In the genomic region with DNA sequence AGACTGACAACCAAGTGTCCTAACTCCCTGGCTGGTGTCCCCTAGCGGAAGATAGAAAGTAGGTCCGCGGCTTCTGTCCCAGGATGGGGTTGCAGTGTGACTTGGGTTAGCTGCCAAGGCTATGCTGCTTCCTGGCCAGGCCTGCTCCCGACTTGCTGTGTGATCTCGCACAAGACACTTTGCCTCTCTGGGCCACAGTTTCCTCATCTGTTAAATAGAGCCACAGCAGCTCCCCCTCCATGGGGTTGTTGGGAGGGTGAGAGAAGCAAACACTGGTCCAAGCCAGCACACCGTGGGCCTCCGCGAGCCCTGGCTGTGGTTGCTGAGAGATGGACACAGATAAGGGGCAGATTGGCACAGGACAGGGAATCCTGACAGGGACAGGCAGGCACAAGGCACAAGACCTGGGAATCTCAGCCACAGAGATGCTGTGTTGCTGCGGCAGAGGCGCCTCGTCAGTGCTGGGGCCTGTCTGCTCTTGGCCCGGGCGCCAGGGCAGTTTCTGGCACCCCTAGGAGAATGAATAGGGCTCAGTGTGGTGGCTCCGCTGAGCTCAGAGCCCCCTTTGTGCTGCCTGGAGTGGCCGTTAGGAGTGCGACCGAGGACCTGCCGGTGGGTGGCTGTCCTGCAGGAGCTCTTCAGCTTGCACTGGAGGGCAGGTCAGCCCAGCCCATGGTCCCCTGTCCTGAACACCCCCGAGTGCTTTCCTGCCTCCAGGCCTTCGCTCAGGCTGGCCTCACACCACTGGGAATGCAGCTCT, we compare ENCODE assay signal across 13 cellular contexts. TPM values are rescaled to one million over a fixed set of nuclear protein-coding genes. Genes with fewer than 3 reads are reported as not detected.
DNase-seq lines count a peak whose midpoint lies in the region; ATAC-seq and TF ChIP-seq lines count a peak whose summit lies in the region.
"Had no signal": no experiment of that assay in that cellular context is flagged by ENCODE, and none has a peak within 500 bp of the region (broad histone marks: within the 10 kb centered on the region; RNA-seq: fewer than 3 reads in every experiment).

No MANE protein-coding gene starts in this region.

- DNase-seq in CD8-positive, alpha-beta T cell, result no peak
- peak in 30 of 56 donors; percentile 12 to 70 (median 40) for DNase-seq in amygdala (lab: John Stamatoyannopoulos, UW)
- no peak for DNase-seq in natural killer cell treated with Interleukin-12 subunit alpha and Interleukin-12 subunit beta and Interleukin-15 and Interleukin-18, amount 100 ng/mL, for 72 hours (ENCODE audit: low spot score)
- no peak for DNase-seq in GM19238 (ENCODE audit: insufficient read length, low spot score)
- no peak for DNase-seq in retina
- DNase-seq in UCSD-AML1 (lab: John Stamatoyannopoulos, UW; ENCODE audit: unreplicated experiment), result no peak
- DNase-seq in NK-92 (lab: John Stamatoyannopoulos, UW; ENCODE audit: unreplicated experiment), result no peak
- DNase-seq: activated effector memory CD4-positive, alpha-beta T cell treated with Interleukin-2 at 50 U/mL for 16 hours; DMS79 treated with DMSO at 0.1 percent for 48 hours; mucosa of descending colon; NCI-H446; small intestine had no signal

- H4K20me1 ChIP-seq in Loucy (ENCODE audit: insufficient read depth, low read length, poor library complexity, severe bottlenecking), result peaks cover 3% of the 10 kb centered on the region

- intact Hi-C loops in CD8-positive, alpha-beta T cell (cut with DNase I, micrococcal nuclease), result no loop called here

- ATAC-seq in CD8-positive, alpha-beta T cell, result no peak
- no peak for ATAC-seq in natural killer cell treated with Interleukin-12 subunit alpha and Interleukin-12 subunit beta and Interleukin-15 and Interleukin-18, amount 100 ng/mL, for 72 hours

- no peaks in the 10 kb centered on the region for H3K9me3 Mint-ChIP-seq in CD8-positive, alpha-beta T cell
- H3K9me3 Mint-ChIP-seq in natural killer cell treated with Interleukin-12 subunit alpha and Interleukin-12 subunit beta and Interleukin-15 and Interleukin-18, amount 100 ng/mL, for 72 hours, result no peaks in the 10 kb centered on the region

- H3K27me3 Mint-ChIP-seq in CD8-positive, alpha-beta T cell (ENCODE audit: low read depth), result no peaks in the 10 kb centered on the region
- H3K27me3 Mint-ChIP-seq in natural killer cell treated with Interleukin-12 subunit alpha and Interleukin-12 subunit beta and Interleukin-15 and Interleukin-18, amount 100 ng/mL, for 72 hours, result no peaks in the 10 kb centered on the region

- CTCF ChIA-PET in CD8-positive, alpha-beta T cell (lab: Charles Lee), result interaction anchor here (0.6 to 5.7 kb wide), 4 partner anchors 33 to 193 kb away, joined by 3 to 55 read pairs (median 4); a partner anchor contains a TSS

- peak overlapping the region; percentile 97 for H3K27ac Mint-ChIP-seq in CD8-positive, alpha-beta T cell
- peak overlapping the region; percentile 88 to 91 for H3K27ac Mint-ChIP-seq in natural killer cell treated with Interleukin-12 subunit alpha and Interleukin-12 subunit beta and Interleukin-15 and Interleukin-18, amount 100 ng/mL, for 72 hours

- H2AFZ ChIP-seq in Loucy (ENCODE audit: low read length), result no peak overlapping the region

- POLR2A ChIA-PET in CD8-positive, alpha-beta T cell (lab: Charles Lee), result no interaction called here

- peaks cover 76% of the 10 kb centered on the region for H3K79me2 ChIP-seq in Loucy (ENCODE audit: insufficient read depth, low read length)

- peaks cover 18% of the 10 kb centered on the region for H3F3A ChIP-seq in Loucy (ENCODE audit: low read depth)

- no peaks in the 10 kb centered on the region for H3K9me3 ChIP-seq in CD8-positive, alpha-beta T cell (ENCODE audit: low read length)
- H3K9me3 ChIP-seq in Loucy (ENCODE audit: insufficient read depth, low read depth, low read length), result no peaks in the 10 kb centered on the region
- H3K9me3 ChIP-seq: mucosa of descending colon had no signal

- H3K36me3 ChIP-seq in CD8-positive, alpha-beta T cell (ENCODE audit: insufficient read depth, low read length), result no peaks in the 10 kb centered on the region
- H3K36me3 ChIP-seq in Loucy (ENCODE audit: insufficient read depth, low read length), result no peaks in the 10 kb centered on the region

- H3K27me3 ChIP-seq in CD8-positive, alpha-beta T cell (ENCODE audit: insufficient read depth, low read length), result no peaks in the 10 kb centered on the region
- H3K27me3 ChIP-seq in Loucy (ENCODE audit: insufficient read depth, low read length, poor library complexity, severe bottlenecking), result no peaks in the 10 kb centered on the region

- H3K9me2 ChIP-seq in Loucy (replicated peaks; ENCODE audit: low read depth, low read length), result no peaks in the 10 kb centered on the region

- H3K4me3 ChIP-seq in CD8-positive, alpha-beta T cell (ENCODE audit: low read depth, low read length), result no peak overlapping the region
- peak overlapping the region; percentile 85 for H3K4me3 ChIP-seq in Loucy (ENCODE audit: low read length, poor library complexity, severe bottlenecking)
- H3K4me3 ChIP-seq: mucosa of descending colon had no signal

- H3K9ac ChIP-seq in Loucy (ENCODE audit: low read depth, low read length, poor library complexity, severe bottlenecking), result peak overlapping the region; percentile 92

- peak overlapping the region; percentile 71 for H3K4me2 ChIP-seq in Loucy (ENCODE audit: low read depth, low read length, poor library complexity, severe bottlenecking)

- no peak for TF ChIP-seq CTCF in CD8-positive, alpha-beta T cell (IDR thresholded peaks at IDR 0.05)
- no peak for TF ChIP-seq CTCF in Loucy (conservative IDR thresholded peaks at IDR 0.05; ENCODE audit: low read length)

- H3K4me1 Mint-ChIP-seq in CD8-positive, alpha-beta T cell (ENCODE audit: low read depth), result peaks cover 68% of the 10 kb centered on the region
- peaks cover 59 to 63% of the 10 kb centered on the region in 2 donors for H3K4me1 Mint-ChIP-seq in natural killer cell treated with Interleukin-12 subunit alpha and Interleukin-12 subunit beta and Interleukin-15 and Interleukin-18, amount 100 ng/mL, for 72 hours (ENCODE audit: low read depth in 2 of 2)

- peaks cover 62% of the 10 kb centered on the region for H3K4me1 ChIP-seq in CD8-positive, alpha-beta T cell (ENCODE audit: insufficient read depth, low read length)
- peaks cover 54% of the 10 kb centered on the region for H3K4me1 ChIP-seq in Loucy (ENCODE audit: insufficient read depth, low read length, poor library complexity, severe bottlenecking)

- H3K4me3 Mint-ChIP-seq in CD8-positive, alpha-beta T cell, result peak overlapping the region; percentile 22
- H3K4me3 Mint-ChIP-seq in natural killer cell treated with Interleukin-12 subunit alpha and Interleukin-12 subunit beta and Interleukin-15 and Interleukin-18, amount 100 ng/mL, for 72 hours, result peak overlapping the region; percentile 98

- peak overlapping the region; percentile 31 for H3K27ac ChIP-seq in CD8-positive, alpha-beta T cell (ENCODE audit: low read depth, low read length)

- H3K36me3 Mint-ChIP-seq in CD8-positive, alpha-beta T cell, result peaks cover 18% of the 10 kb centered on the region
- peaks cover 4% of the 10 kb centered on the region for H3K36me3 Mint-ChIP-seq in natural killer cell treated with Interleukin-12 subunit alpha and Interleukin-12 subunit beta and Interleukin-15 and Interleukin-18, amount 100 ng/mL, for 72 hours

RNA-seq across cellular contexts. Expression of a gene that starts 1.8 kb away (rescaled TPM):
- total RNA-seq in CD8-positive, alpha-beta T cell, result 1 to 10 TPM; 5.9 to 6.4 TPM
- 10 to 100 TPM; 23.9 to 29.1 TPM for total RNA-seq in natural killer cell treated with Interleukin-12 subunit alpha and Interleukin-12 subunit beta and Interleukin-15 and Interleukin-18, amount 100 ng/mL, for 72 hours

RNA-seq across cellular contexts. Expression of a gene that starts 5.5 kb away (rescaled TPM):
- total RNA-seq in CD8-positive, alpha-beta T cell, result 100 to 1,000 TPM; 116 to 120 TPM
- total RNA-seq in natural killer cell treated with Interleukin-12 subunit alpha and Interleukin-12 subunit beta and Interleukin-15 and Interleukin-18, amount 100 ng/mL, for 72 hours, result 100 to 1,000 TPM; 119 to 132 TPM

RNA-seq across cellular contexts. Expression of a gene that starts 22.4 kb away (rescaled TPM):
- 10 to 100 TPM; 91.9 to 95.3 TPM for total RNA-seq in CD8-positive, alpha-beta T cell
- total RNA-seq in natural killer cell treated with Interleukin-12 subunit alpha and Interleukin-12 subunit beta and Interleukin-15 and Interleukin-18, amount 100 ng/mL, for 72 hours, result 100 to 1,000 TPM in 1 of 2 donors, 10 to 100 TPM in 1; 96.0 to 150 TPM

RNA-seq across cellular contexts. Expression of a gene that starts 45.2 kb away (rescaled TPM):
- 1 to 10 TPM; 4.7 to 5.3 TPM for total RNA-seq in CD8-positive, alpha-beta T cell
- 10 to 100 TPM; 20.4 to 31.9 TPM for total RNA-seq in natural killer cell treated with Interleukin-12 subunit alpha and Interleukin-12 subunit beta and Interleukin-15 and Interleukin-18, amount 100 ng/mL, for 72 hours

Comparison
In these comparisons a context has a peak if more than half of its experiments do, and no peak if none do; other contexts are left out.
1. DNase-seq: peak in amygdala (30 of 56); none in CD8-positive, alpha-beta T cell (0 of 7), natural killer cell treated with Interleukin-12 subunit alpha and Interleukin-12 subunit beta and Interleukin-15 and Interleukin-18, amount 100 ng/mL, for 72 hours (single experiment), GM19238 (single experiment), retina (single experiment), UCSD-AML1 (single experiment) and NK-92 (single experiment).